In genomic region chr5:36389245-36389644, GRCh38 we compare ENCODE assay signal across 1 cellular context.
TF ChIP-seq lines count a peak whose summit lies in the region.

No MANE protein-coding gene starts in this region.

TF ChIP-seq in H1, 55 proteins besides CTCF, POLR2A, EP300 and RAD21:
- TF ChIP-seq E2F6 (IDR thresholded peaks at IDR 0.05) (no peak), BACH1 (IDR thresholded peaks at IDR 0.05; ENCODE audit: low read length) (peak; percentile 41)
